ENCODE assay signal across 8 cellular contexts in the genomic region with DNA sequence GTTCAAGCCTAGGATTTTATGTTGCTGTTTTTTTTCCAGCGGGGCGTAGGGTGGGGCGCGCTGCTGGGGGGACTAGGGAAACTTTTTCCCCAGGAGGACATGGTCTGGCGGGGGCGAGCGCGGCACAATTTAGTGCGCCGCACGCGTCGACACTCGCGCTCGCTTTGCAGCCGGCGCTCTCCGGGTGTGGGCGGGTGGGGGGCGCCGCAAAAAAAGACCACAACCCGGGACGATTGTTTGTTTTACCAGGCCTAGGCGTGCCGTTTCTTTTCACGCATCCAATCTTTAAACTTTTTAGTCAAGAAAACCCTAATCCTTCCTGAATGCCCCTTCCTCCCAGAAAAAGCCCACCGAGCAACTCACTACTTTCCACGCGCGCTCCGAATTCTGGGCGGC. TPM values are rescaled to one million over a fixed set of nuclear protein-coding genes. Genes with fewer than 3 reads are reported as not detected.
DNase-seq lines count a peak whose midpoint lies in the region; ATAC-seq and TF ChIP-seq lines count a peak whose summit lies in the region.

No MANE protein-coding gene starts in this region.

- POLR2A ChIA-PET in PC-9 (lab: Charles Lee; ENCODE audit: unreplicated experiment): interaction anchor here (0.5 to 2.5 kb wide), 7 partner anchors 108 to 1871 kb away, joined by 3 to 23 read pairs (median 6); no protein-coding TSS in a partner anchor
- POLR2A ChIA-PET in naive thymus-derived CD4-positive, alpha-beta T cell (lab: Charles Lee): interaction anchor here (0.8 to 22.1 kb wide), 16 partner anchors 16 to 977 kb away, joined by 3 to 1273 read pairs (median 6); partner anchors contain the start of genes SUSD6 and ZFYVE26

- BruUV-seq in Calu3 (replicated peaks; lab: Mats Ljungman, UMichigan): TSS peak; percentile 75
- no TSS peak for BruUV-seq in PC-9 (replicated peaks; lab: Mats Ljungman, UMichigan)

- DNase-seq in Calu3 (no peak), PC-9 (no peak), NCI-H2107 (lab: John Stamatoyannopoulos, UW) (no peak), 8988T (no peak), NCI-H2081 (lab: John Stamatoyannopoulos, UW) (no peak), NCI-H2171 treated with DMSO at 0.1 percent for 48 hours (lab: John Stamatoyannopoulos, UW) (no peak)
- no peak for DNase-seq in naive thymus-derived CD4-positive, alpha-beta T cell

- H3K4me2 ChIP-seq in PC-9: peak overlapping the region; percentile 100

- no peaks in the 10 kb centered on the region for H3K27me3 Mint-ChIP-seq in Calu3 (ENCODE audit: unreplicated experiment)
- peaks cover 0 to 4% (median 0%) of the 10 kb centered on the region in 5 donors for H3K27me3 Mint-ChIP-seq in naive thymus-derived CD4-positive, alpha-beta T cell

- H3K36me3 ChIP-seq in PC-9 (ENCODE audit: low read depth) (peaks cover 31% of the 10 kb centered on the region), duodenal mucosa (ENCODE audit: control insufficient read depth in 1 of 2, insufficient read depth in 2 of 2, low read length in 2 of 2) (peaks cover 20 to 23% of the 10 kb centered on the region in 2 donors)
- peaks cover 0 to 38% (median 13%) of the 10 kb centered on the region in 3 experiments for H3K36me3 ChIP-seq in naive thymus-derived CD4-positive, alpha-beta T cell (ENCODE audit: control insufficient read depth in 2 of 3, insufficient read depth in 3 of 3, low read length in 3 of 3)

- H3K9me3 ChIP-seq in PC-9 (ENCODE audit: insufficient read depth, low read depth) (no peaks in the 10 kb centered on the region), duodenal mucosa (ENCODE audit: control insufficient read depth in 1 of 2, low read length in 2 of 2) (no peaks in the 10 kb centered on the region)
- H3K9me3 ChIP-seq in naive thymus-derived CD4-positive, alpha-beta T cell (ENCODE audit: control insufficient read depth in 2 of 3, low read length in 3 of 3): no peaks in the 10 kb centered on the region

- H3K9ac ChIP-seq in duodenal mucosa (ENCODE audit: low read depth in 1 of 2, low read length in 2 of 2): peak overlapping the region; percentile 97 to 98

- CTCF ChIA-PET in Calu3 (lab: Charles Lee): interaction anchor here (0.7 to 1.2 kb wide), 2 partner anchors 23 to 28 kb away, joined by 3 to 4 read pairs; no protein-coding TSS in a partner anchor
- CTCF ChIA-PET in PC-9 (lab: Charles Lee): no interaction called here
- CTCF ChIA-PET in naive thymus-derived CD4-positive, alpha-beta T cell (lab: Charles Lee): interaction anchor here (0.6 to 7.0 kb wide), 3 partner anchors 23 to 546 kb away, joined by 3 to 169 read pairs (median 3); no protein-coding TSS in a partner anchor

- H2AFZ ChIP-seq in PC-9: no peak overlapping the region

- peak overlapping the region; percentile 81 for H3K27ac Mint-ChIP-seq in Calu3 (ENCODE audit: unreplicated experiment)
- peak overlapping the region; percentile 91 to 100 (median 99) for H3K27ac Mint-ChIP-seq in naive thymus-derived CD4-positive, alpha-beta T cell

- H3K36me3 Mint-ChIP-seq in Calu3 (ENCODE audit: insufficient read depth, unreplicated experiment): peaks cover 83% of the 10 kb centered on the region
- H3K36me3 Mint-ChIP-seq in naive thymus-derived CD4-positive, alpha-beta T cell: peaks cover 16 to 29% (median 27%) of the 10 kb centered on the region in 5 donors

- H3K4me1 Mint-ChIP-seq in Calu3 (ENCODE audit: low read depth, unreplicated experiment): peaks cover 12% of the 10 kb centered on the region
- H3K4me1 Mint-ChIP-seq in naive thymus-derived CD4-positive, alpha-beta T cell: peaks cover 18 to 47% (median 32%) of the 10 kb centered on the region in 7 donors

- H3K4me3 ChIP-seq in PC-9 (peak overlapping the region; percentile 95), duodenal mucosa (ENCODE audit: low read depth in 1 of 2, low read length in 2 of 2) (peak overlapping the region; percentile 97 to 99)
- H3K4me3 ChIP-seq in naive thymus-derived CD4-positive, alpha-beta T cell (ENCODE audit: low read length): peak overlapping the region; percentile 91

- H4K20me1 ChIP-seq in PC-9 (ENCODE audit: insufficient read depth): peaks cover 32% of the 10 kb centered on the region

- H3K27me3 ChIP-seq in PC-9 (ENCODE audit: insufficient read depth, low read depth): no peaks in the 10 kb centered on the region
- H3K27me3 ChIP-seq in duodenal mucosa (ENCODE audit: control insufficient read depth in 1 of 2, insufficient read depth in 2 of 2, low read length in 2 of 2): no peaks in the 10 kb centered on the region
- no peaks in the 10 kb centered on the region for H3K27me3 ChIP-seq in naive thymus-derived CD4-positive, alpha-beta T cell (ENCODE audit: control insufficient read depth in 2 of 2, insufficient read depth in 2 of 2, low read length in 2 of 2)

- no peaks in the 10 kb centered on the region for H3K9me3 Mint-ChIP-seq in Calu3 (ENCODE audit: low read depth, unreplicated experiment)
- H3K9me3 Mint-ChIP-seq in naive thymus-derived CD4-positive, alpha-beta T cell: peaks cover 0 to 9% (median 0%) of the 10 kb centered on the region in 11 donors

- peak overlapping the region; percentile 85 for H3K4me3 Mint-ChIP-seq in Calu3 (ENCODE audit: low read depth, unreplicated experiment)
- peak overlapping the region; percentile 92 to 99 (median 95) for H3K4me3 Mint-ChIP-seq in naive thymus-derived CD4-positive, alpha-beta T cell

- TF ChIP-seq CTCF in Calu3 (IDR thresholded peaks at IDR 0.05; ENCODE audit: unreplicated experiment) (no peak), PC-9 (conservative IDR thresholded peaks at IDR 0.05) (no peak)

- H3K27ac ChIP-seq in PC-9: peak overlapping the region; percentile 98
- peak overlapping the region; percentile 100 for H3K27ac ChIP-seq in duodenal mucosa (ENCODE audit: low read depth, low read length)
- peak overlapping the region; percentile 100 for H3K27ac ChIP-seq in naive thymus-derived CD4-positive, alpha-beta T cell (ENCODE audit: low read depth, low read length)

- H3K4me1 ChIP-seq in PC-9 (replicated peaks; ENCODE audit: insufficient read depth) (peaks cover 14% of the 10 kb centered on the region; the same call in 1 of the 2 replicates), duodenal mucosa (ENCODE audit: control insufficient read depth in 1 of 2, insufficient read depth in 2 of 2, low read length in 2 of 2) (peaks cover 10 to 18% of the 10 kb centered on the region in 2 donors)
- H3K4me1 ChIP-seq in naive thymus-derived CD4-positive, alpha-beta T cell (ENCODE audit: control insufficient read depth in 2 of 2, insufficient read depth in 2 of 2, low read length in 2 of 2): peaks cover 11 to 18% of the 10 kb centered on the region in 2 donors

- peaks cover 75% of the 10 kb centered on the region for H3K79me2 ChIP-seq in PC-9 (ENCODE audit: low read depth)

- intact Hi-C loops in Calu3 (cut with micrococcal nuclease; ENCODE audit: unreplicated experiment) (loop anchor here (2.0 kb wide), 1 partner anchor 21 kb away; no protein-coding TSS in a partner anchor), PC-9 (cut with micrococcal nuclease; ENCODE audit: unreplicated experiment) (loop anchor here (1.0 to 5.0 kb wide), 6 partner anchors 23 to 653 kb away; no protein-coding TSS in a partner anchor)
- intact Hi-C loops in naive thymus-derived CD4-positive, alpha-beta T cell (cut with micrococcal nuclease): loop anchor here (1.0 to 5.0 kb wide), 10 partner anchors 12 to 1436 kb away; partner anchors contain the start of genes SRSF5 (in 2 of the 2), ATP6V1D (in 1 of the 2), ERH (in 1 of the 2) and EXD2 (in 1 of the 2)

- H3K9me2 ChIP-seq in PC-9 (ENCODE audit: insufficient read depth): no peaks in the 10 kb centered on the region

- H3F3A ChIP-seq in PC-9 (ENCODE audit: insufficient read depth, low read depth): peaks cover 71% of the 10 kb centered on the region

- no peak for ATAC-seq in naive thymus-derived CD4-positive, alpha-beta T cell

RNA-seq across cellular contexts. Expression of gene ZFP36L1, which starts 0.9 kb away (rescaled TPM):
- total RNA-seq in Calu3 (2022) (208 and 240 TPM in 2 replicates), PC-9 (2021) (179 and 237 TPM in 2 replicates)
- 100 to 1,000 TPM in 4 of 5 experiments, 10 to 100 TPM in 1; 82.0 to 231 (median 203) TPM for total RNA-seq in naive thymus-derived CD4-positive, alpha-beta T cell
- polyA plus RNA-seq in naive thymus-derived CD4-positive, alpha-beta T cell: 100 to 1,000 TPM in 1 of 2 donors, 10 to 100 TPM in 1; 85.6 to 160 TPM
